Comparison of ENCODE assay signal across 10 cellular contexts in the genomic region with DNA sequence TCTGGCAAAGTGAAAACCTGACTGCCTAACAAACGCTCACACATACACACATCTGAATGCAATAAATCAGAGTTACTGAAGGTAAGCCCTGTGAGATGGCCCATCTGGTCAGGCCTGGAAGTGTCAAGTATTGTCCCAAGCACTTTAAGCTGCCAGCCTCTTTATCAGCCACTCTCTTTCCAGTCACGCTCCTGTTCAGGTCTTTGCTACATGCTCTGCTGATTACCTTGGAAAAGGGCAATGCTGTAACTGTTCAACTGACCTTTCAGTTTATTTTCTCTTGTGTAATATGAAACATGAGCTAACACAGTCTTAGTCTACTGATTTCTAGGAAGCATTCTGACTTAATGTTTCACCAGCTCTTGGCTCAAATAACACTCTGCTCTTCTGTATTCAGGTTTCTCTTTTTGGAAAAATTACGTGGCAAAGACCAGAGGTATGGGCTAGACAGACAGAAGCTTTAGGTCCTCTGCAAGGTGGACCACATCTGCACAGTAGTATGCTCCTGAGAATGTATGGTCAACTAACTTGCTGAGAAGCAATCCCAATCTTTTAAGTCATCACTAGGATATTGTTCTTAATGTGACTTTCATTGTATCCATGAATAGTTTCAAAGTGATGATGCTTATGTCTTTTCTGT. TPM values are rescaled to one million over a fixed set of nuclear protein-coding genes. Genes with fewer than 3 reads are reported as not detected.
DNase-seq lines count a peak whose midpoint lies in the region; ATAC-seq and TF ChIP-seq lines count a peak whose summit lies in the region.
"Had no signal": no experiment of that assay in that cellular context is flagged by ENCODE, and none has a peak within 500 bp of the region (broad histone marks: within the 10 kb centered on the region; RNA-seq: fewer than 3 reads in every experiment).

No MANE protein-coding gene starts in this region.

- intact Hi-C loops in vagina (cut with DNase I) = no loop called here

- H3K36me3 ChIP-seq in vagina = no peaks in the 10 kb centered on the region

- H3K4me3 ChIP-seq in fibroblast of pulmonary artery (replicated peaks; ENCODE audit: low read depth, low read length) (no peak overlapping the region), vagina (no peak overlapping the region)
- H3K4me3 ChIP-seq: SK-N-MC had no signal

- peaks cover 8% of the 10 kb centered on the region for H3K4me1 ChIP-seq in vagina

- TF ChIP-seq POLR2A in vagina (IDR thresholded peaks at IDR 0.05) = no peak

- DNase-seq in G401 (ENCODE audit: low spot score) (peak; percentile 8), NCI-H226 (peak; percentile 18), fibroblast of pulmonary artery (ENCODE audit: low read depth) (peak; percentile 69), omental fat pad (ENCODE audit: low spot score) (no peak), vagina (ENCODE audit: extremely low spot score in 2 of 2) (no peak)
- no peak for DNase-seq in stimulated activated CD4-positive, alpha-beta T cell treated with anti-CD3 and anti-CD28 coated beads, Interleukin-2, amount 100 ng/mL, for 24 hours
- DNase-seq: posterior cingulate gyrus had no signal

- H3K9me3 ChIP-seq in vagina = no peaks in the 10 kb centered on the region

- ATAC-seq in omental fat pad (ENCODE audit: low FRiP score) (peak; percentile 93), HG02938 (IDR thresholded peaks at IDR 0.05; ENCODE audit: unreplicated experiment) (no peak), GM18858 (IDR thresholded peaks at IDR 0.05; ENCODE audit: unreplicated experiment) (no peak)

- TF ChIP-seq CTCF in fibroblast of pulmonary artery (IDR thresholded peaks at IDR 0.05; ENCODE audit: low read length, missing control alignments) = no peak
- TF ChIP-seq CTCF in omental fat pad (IDR thresholded peaks at IDR 0.05) = no peak
- no peak for TF ChIP-seq CTCF in vagina (IDR thresholded peaks at IDR 0.05)

- in situ Hi-C loops in G401 (cut with HindIII; ENCODE audit: low sequenced_read_pairs) = no loop called here

- H3K27ac ChIP-seq in vagina = no peak overlapping the region
- H3K27ac ChIP-seq: SK-N-MC had no signal

- no peaks in the 10 kb centered on the region for H3K27me3 ChIP-seq in vagina

RNA-seq across cellular contexts. Expression of a gene that starts 44.5 kb away (rescaled TPM):
- total RNA-seq in G401 (2014; rRNA removed; shearing (Covaris generic)) = 11.8 and 12.6 TPM in 2 replicates
- total RNA-seq in omental fat pad (100 to 1,000 TPM; 101 to 140 (median 118) TPM), vagina (25.0 TPM)

Comparison
In these comparisons a context has a peak if more than half of its experiments do, and no peak if none do; other contexts are left out.
1. DNase-seq: peak in G401 (single experiment), NCI-H226 (single experiment) and fibroblast of pulmonary artery (single experiment); none in omental fat pad (single experiment), vagina (0 of 2) and stimulated activated CD4-positive, alpha-beta T cell treated with anti-CD3 and anti-CD28 coated beads, Interleukin-2, amount 100 ng/mL, for 24 hours (0 of 2).